Comparison of ENCODE assay signal across 11 cellular contexts in the genomic region with DNA sequence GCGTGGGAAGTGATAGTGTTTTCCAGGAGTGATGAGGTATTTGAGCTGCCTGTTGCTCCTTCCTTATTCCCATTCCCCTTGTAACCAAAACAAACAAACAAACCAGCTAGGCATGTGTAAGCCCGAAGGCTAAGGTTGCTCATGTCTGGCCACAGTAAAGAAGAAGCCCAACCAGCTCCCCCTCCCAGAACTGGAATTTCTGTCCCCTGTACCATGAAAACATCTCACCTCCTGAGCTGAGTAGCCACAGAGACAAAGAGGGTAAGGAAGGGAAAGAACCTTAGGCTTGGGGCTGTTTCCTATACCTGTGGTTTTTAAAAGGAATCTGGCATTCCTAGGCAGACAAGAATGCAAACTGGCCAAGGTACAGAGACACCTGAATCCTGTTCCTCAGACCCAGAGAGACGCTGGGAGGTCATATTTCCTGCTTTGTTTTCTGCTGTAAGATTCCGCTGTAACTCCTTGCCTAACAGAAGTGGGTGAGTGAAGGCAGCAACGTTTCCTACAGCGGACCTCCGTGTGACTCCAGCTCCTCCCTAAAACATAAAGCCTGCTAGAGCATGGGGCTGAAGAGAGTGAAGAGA. TPM values are rescaled to one million over a fixed set of nuclear protein-coding genes. Genes with fewer than 3 reads are reported as not detected.
A peak's percentile ranks its signal among the peaks of the same experiment; 100 is the strongest.
DNase-seq lines count a peak whose midpoint lies in the region; ATAC-seq and TF ChIP-seq lines count a peak whose summit lies in the region.
"Had no signal": no experiment of that assay in that cellular context is flagged by ENCODE, and none has a peak within 500 bp of the region (broad histone marks: within the 10 kb centered on the region; RNA-seq: fewer than 3 reads in every experiment).

No MANE protein-coding gene starts in this region.

- ATAC-seq in activated naive CD8-positive, alpha-beta T cell treated with anti-CD3 and anti-CD28 coated beads, Interleukin-2, amount 50 U/mL, for 24 hours = no peak
- ATAC-seq in mucosa of descending colon (peak; percentile 9), HG02938 (IDR thresholded peaks at IDR 0.05; ENCODE audit: unreplicated experiment) (no peak), GM18502 (IDR thresholded peaks at IDR 0.05; ENCODE audit: poor library complexity, unreplicated experiment) (no peak)
- ATAC-seq: activated T-cell treated with anti-CD3 and anti-CD28 coated beads, Interleukin-2, amount 50 U/mL, for 72 hours had no signal

- H3K9me3 ChIP-seq in duodenal mucosa (ENCODE audit: control insufficient read depth in 1 of 2, low read length in 2 of 2) = no peaks in the 10 kb centered on the region
- H3K9me3 ChIP-seq in mucosa of descending colon = no peaks in the 10 kb centered on the region
- no peaks in the 10 kb centered on the region for H3K9me3 ChIP-seq in uterus
- H3K9me3 ChIP-seq: BE2C had no signal

- no peak for DNase-seq in activated naive CD8-positive, alpha-beta T cell treated with anti-CD3 and anti-CD28 coated beads, Interleukin-2, amount 50 U/mL, for 24 hours
- no peak for DNase-seq in mucosa of descending colon
- no peak for DNase-seq in uterus
- no peak for DNase-seq in AG08396 (ENCODE audit: low spot score)
- DNase-seq: activated T-cell treated with anti-CD3 and anti-CD28 coated beads, Interleukin-2, amount 50 U/mL, for 72 hours; BE2C; NCI-H1694 had no signal

- H3K4me3 ChIP-seq in duodenal mucosa (ENCODE audit: low read depth in 1 of 2, low read length in 2 of 2) (peak overlapping the region in 1 of 2 donors; percentile 25), mucosa of descending colon (no peak overlapping the region), uterus (no peak overlapping the region)

- H3K4me1 ChIP-seq in duodenal mucosa (ENCODE audit: control insufficient read depth in 1 of 2, insufficient read depth in 2 of 2, low read length in 2 of 2) (peaks cover 37 to 49% of the 10 kb centered on the region in 2 donors), mucosa of descending colon (ENCODE audit: low read depth) (peaks cover 10% of the 10 kb centered on the region), uterus (peaks cover 0 to 14% of the 10 kb centered on the region in 2 donors)

- H3K27me3 Mint-ChIP-seq in activated naive CD8-positive, alpha-beta T cell = no peaks in the 10 kb centered on the region
- H3K27me3 Mint-ChIP-seq in activated naive CD8-positive, alpha-beta T cell treated with anti-CD3 and anti-CD28 coated beads, Interleukin-2, amount 50 U/mL, for 24 hours = peaks cover 7% of the 10 kb centered on the region

- H3K27ac ChIP-seq in duodenal mucosa (ENCODE audit: low read depth, low read length) = no peak overlapping the region
- peak overlapping the region; percentile 42 to 66 for H3K27ac ChIP-seq in uterus

- H3K27ac Mint-ChIP-seq in activated naive CD8-positive, alpha-beta T cell = no peak overlapping the region
- no peak overlapping the region for H3K27ac Mint-ChIP-seq in activated naive CD8-positive, alpha-beta T cell treated with anti-CD3 and anti-CD28 coated beads, Interleukin-2, amount 50 U/mL, for 24 hours
- H3K27ac Mint-ChIP-seq: activated T-cell treated with anti-CD3 and anti-CD28 coated beads, Interleukin-2, amount 50 U/mL, for 72 hours had no signal

- no peak for TF ChIP-seq POLR2A in uterus (IDR thresholded peaks at IDR 0.05)

- H3K36me3 Mint-ChIP-seq in activated naive CD8-positive, alpha-beta T cell = no peaks in the 10 kb centered on the region
- no peaks in the 10 kb centered on the region for H3K36me3 Mint-ChIP-seq in activated naive CD8-positive, alpha-beta T cell treated with anti-CD3 and anti-CD28 coated beads, Interleukin-2, amount 50 U/mL, for 24 hours (ENCODE audit: low read depth)

- peak overlapping the region; percentile 12 for H3K4me3 Mint-ChIP-seq in activated naive CD8-positive, alpha-beta T cell
- no peak overlapping the region for H3K4me3 Mint-ChIP-seq in activated naive CD8-positive, alpha-beta T cell treated with anti-CD3 and anti-CD28 coated beads, Interleukin-2, amount 50 U/mL, for 24 hours

- H3K9ac ChIP-seq in duodenal mucosa (ENCODE audit: low read depth in 1 of 2, low read length in 2 of 2) = peak overlapping the region; percentile 19 to 67

- TF ChIP-seq CTCF in mucosa of descending colon (IDR thresholded peaks at IDR 0.05) (no peak), uterus (IDR thresholded peaks at IDR 0.05) (no peak)

- H3K27me3 ChIP-seq in duodenal mucosa (ENCODE audit: control insufficient read depth in 1 of 2, insufficient read depth in 2 of 2, low read length in 2 of 2) (no peaks in the 10 kb centered on the region), uterus (no peaks in the 10 kb centered on the region)
- H3K27me3 ChIP-seq: BE2C had no signal

- no peaks in the 10 kb centered on the region for H3K36me3 ChIP-seq in duodenal mucosa (ENCODE audit: control insufficient read depth in 1 of 2, insufficient read depth in 2 of 2, low read length in 2 of 2)
- H3K36me3 ChIP-seq in mucosa of descending colon (ENCODE audit: low read depth) = no peaks in the 10 kb centered on the region
- no peaks in the 10 kb centered on the region for H3K36me3 ChIP-seq in uterus
- H3K36me3 ChIP-seq: BE2C had no signal

- intact Hi-C loops in mucosa of descending colon (cut with DNase I, micrococcal nuclease) (loop anchor here in 1 of 2 donors (5.0 kb wide), 1 partner anchor 492 kb away; a partner anchor contains a TSS), uterus (cut with DNase I; ENCODE audit: low total_unique reads) (loop anchor here (5.0 kb wide), 1 partner anchor 492 kb away; a partner anchor contains a TSS)

- H3K4me1 Mint-ChIP-seq in activated naive CD8-positive, alpha-beta T cell (ENCODE audit: low read depth) = peaks cover 15% of the 10 kb centered on the region
- peaks cover 16% of the 10 kb centered on the region for H3K4me1 Mint-ChIP-seq in activated naive CD8-positive, alpha-beta T cell treated with anti-CD3 and anti-CD28 coated beads, Interleukin-2, amount 50 U/mL, for 24 hours

- no peaks in the 10 kb centered on the region for H3K9me3 Mint-ChIP-seq in activated naive CD8-positive, alpha-beta T cell (ENCODE audit: low read depth)
- H3K9me3 Mint-ChIP-seq in activated naive CD8-positive, alpha-beta T cell treated with anti-CD3 and anti-CD28 coated beads, Interleukin-2, amount 50 U/mL, for 24 hours = no peaks in the 10 kb centered on the region
- H3K9me3 Mint-ChIP-seq: activated T-cell treated with anti-CD3 and anti-CD28 coated beads, Interleukin-2, amount 50 U/mL, for 72 hours had no signal

RNA-seq across cellular contexts. Expression of a gene that starts 41.7 kb away (rescaled TPM):
- total RNA-seq in mucosa of descending colon (10 to 100 TPM; 84.3 to 94.6 (median 88.0) TPM), uterus (10 to 100 TPM; 31.5 to 49.2 (median 39.9) TPM)
